Comparison of ENCODE assay signal across 15 cellular contexts in genomic region chr3:122612706-122613105, GRCh38. TPM values are rescaled to one million over a fixed set of nuclear protein-coding genes. Genes with fewer than 3 reads are reported as not detected.
"Had no signal": no experiment of that assay in that cellular context is flagged by ENCODE, and none has a peak within 500 bp of the region (broad histone marks: within the 10 kb centered on the region; RNA-seq: fewer than 3 reads in every experiment).

No MANE protein-coding gene starts in this region.

- H3K4me3 Mint-ChIP-seq: activated naive CD4-positive, alpha-beta T cell treated with anti-CD3 and anti-CD28 coated beads, Interleukin-2, amount 10 ng/mL, durations not matched to agents 7 days and 5 days; type B pancreatic cell had no signal

- H3K27me3 Mint-ChIP-seq: activated naive CD4-positive, alpha-beta T cell treated with anti-CD3 and anti-CD28 coated beads, Interleukin-2, amount 10 ng/mL, durations not matched to agents 7 days and 5 days had no signal

- H3K27ac Mint-ChIP-seq: activated naive CD4-positive, alpha-beta T cell treated with anti-CD3 and anti-CD28 coated beads, Interleukin-2, amount 10 ng/mL, durations not matched to agents 7 days and 5 days; activated T-helper 2 cell treated with anti-CD3 and anti-CD28 coated beads, Interferon-gamma antibody, Interleukin-2, Interleukin-4, amounts not matched to agents 10 μg/mL and 5 μg/mL and 100 μg/mL, durations not matched to agents 14 hours and 24 hours and 36 hours; type B pancreatic cell had no signal

- H3K27me3 ChIP-seq: esophagus muscularis mucosa had no signal

- H3K36me3 Mint-ChIP-seq: type B pancreatic cell had no signal

- H3K27ac ChIP-seq: dorsolateral prefrontal cortex, esophagus muscularis mucosa had no signal

- DNase-seq: activated naive CD4-positive, alpha-beta T cell treated with anti-CD3 and anti-CD28 coated beads, Interleukin-2, amount 10 ng/mL, durations not matched to agents 7 days and 5 days; activated T-cell treated with anti-CD3 and anti-CD28 coated beads for 4 hours; amygdala; cerebellar nuclear complex; dorsolateral prefrontal cortex; hypothalamus; kidney glomerular epithelial cell; right cardiac atrium; stimulated activated naive CD4-positive, alpha-beta T cell; substantia nigra; T-helper 9 cell had no signal

- H3K36me3 ChIP-seq: esophagus muscularis mucosa had no signal

- H3K4me2 ChIP-seq: smooth muscle cell had no signal

- H3K4me3 ChIP-seq: dorsolateral prefrontal cortex, esophagus muscularis mucosa, smooth muscle cell had no signal

- H3K9me3 Mint-ChIP-seq: type B pancreatic cell had no signal

- H3K4me1 ChIP-seq: esophagus muscularis mucosa had no signal

RNA-seq across cellular contexts. Expression of gene PARP15, which starts 35.3 kb away (rescaled TPM):
- total RNA-seq: smooth muscle cell had no signal
